In the genomic region with DNA sequence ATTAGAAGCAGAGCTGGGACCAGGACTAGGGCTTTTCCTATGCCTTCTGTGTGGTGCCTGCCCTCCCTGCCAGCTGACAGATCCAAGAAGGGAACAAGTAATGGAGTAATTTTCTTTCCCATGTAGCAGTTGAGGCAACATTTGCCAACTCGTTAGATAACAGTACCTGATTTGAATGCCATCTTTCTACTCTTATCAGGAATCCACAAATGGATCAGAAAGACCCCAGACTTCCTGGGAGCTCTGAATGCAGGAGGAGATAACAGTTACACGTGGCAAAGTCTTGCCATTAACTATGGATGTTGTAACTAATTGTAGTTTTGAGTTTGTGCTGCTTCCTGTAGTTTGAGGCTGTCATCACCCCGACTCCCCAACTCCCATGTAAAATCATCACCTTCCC, we compare ENCODE assay signal across 1 cellular context.
TF ChIP-seq lines count a peak whose summit lies in the region.

No MANE protein-coding gene starts in this region.

TF ChIP-seq in K562, 482 proteins besides CTCF, POLR2A, EP300 and RAD21 (continued from another document and continues in another):
- TF ChIP-seq, protein P1, sequence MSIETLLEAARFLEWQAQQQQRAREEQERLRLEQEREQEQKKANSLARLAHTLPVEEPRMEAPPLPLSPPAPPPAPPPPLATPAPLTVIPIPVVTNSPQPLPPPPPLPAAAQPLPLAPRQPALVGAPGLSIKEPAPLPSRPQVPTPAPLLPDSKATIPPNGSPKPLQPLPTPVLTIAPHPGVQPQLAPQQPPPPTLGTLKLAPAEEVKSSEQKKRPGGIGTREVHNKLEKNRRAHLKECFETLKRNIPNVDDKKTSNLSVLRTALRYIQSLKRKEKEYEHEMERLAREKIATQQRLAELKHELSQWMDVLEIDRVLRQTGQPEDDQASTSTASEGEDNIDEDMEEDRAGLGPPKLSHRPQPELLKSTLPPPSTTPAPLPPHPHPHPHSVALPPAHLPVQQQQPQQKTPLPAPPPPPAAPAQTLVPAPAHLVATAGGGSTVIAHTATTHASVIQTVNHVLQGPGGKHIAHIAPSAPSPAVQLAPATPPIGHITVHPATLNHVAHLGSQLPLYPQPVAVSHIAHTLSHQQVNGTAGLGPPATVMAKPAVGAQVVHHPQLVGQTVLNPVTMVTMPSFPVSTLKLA (conservative IDR thresholded peaks at IDR 0.05), result peak; percentile 31 to 60; a peak in 2 of 4 replicates
- TF ChIP-seq TBL1XR1 (IDR thresholded peaks at IDR 0.05; ENCODE audit: low read length in 2 of 2) (0 out of 4 replicates have a peak, but pooled peaks of 1 of the 2 experiments have one; percentile 39), TOE1 (IDR thresholded peaks at IDR 0.05; ENCODE audit: borderline replicate concordance) (no peak), TOE1 (CRISPR knock-in tag; IDR thresholded peaks at IDR 0.05; ENCODE audit: borderline replicate concordance, low read depth) (no peak), RBM15 (IDR thresholded peaks at IDR 0.05; ENCODE audit: insufficient read depth, low read length) (no peak), FUS (optimal IDR thresholded peaks at IDR 0.05; ENCODE audit: low read depth, low read length) (no peak), TSC22D4 (tag; IDR thresholded peaks at IDR 0.05) (no peak), MYNN (IDR thresholded peaks at IDR 0.05) (no peak), MYNN (CRISPR knock-in tag; IDR thresholded peaks at IDR 0.05) (no peak), ZNF592 (IDR thresholded peaks at IDR 0.05) (peak; percentile 81), RCOR1 (IDR thresholded peaks at IDR 0.05; ENCODE audit: borderline replicate concordance in 1 of 2, low read depth in 2 of 2, low read length in 2 of 2) (0 out of 4 replicates have a peak, but pooled peaks of 1 of the 2 experiments have one; percentile 6), BDP1 (IDR thresholded peaks at IDR 0.05; ENCODE audit: insufficient read depth, insufficient read length) (no peak), RHOXF2B (CRISPR knock-in tag; conservative IDR thresholded peaks at IDR 0.05) (no peak), RBBP5 (IDR thresholded peaks at IDR 0.05; ENCODE audit: borderline replicate concordance, insufficient read depth, low read length, poor library complexity, severe bottlenecking) (no peak), RBFOX2 (IDR thresholded peaks at IDR 0.05; ENCODE audit: low read depth, low read length) (no peak), NFE2L1 (tag; IDR thresholded peaks at IDR 0.05; ENCODE audit: borderline replicate concordance, low read depth) (no peak), DMBX1 (CRISPR knock-in tag; IDR thresholded peaks at IDR 0.05; ENCODE audit: borderline replicate concordance) (peak; percentile 82), TAL1 (IDR thresholded peaks at IDR 0.05) (peak; percentile 75), HNRNPLL (IDR thresholded peaks at IDR 0.05; ENCODE audit: low read depth, low read length, poor library complexity, severe bottlenecking) (no peak), KDM4B (IDR thresholded peaks at IDR 0.05; ENCODE audit: borderline replicate concordance in 2 of 2, low read depth in 1 of 2) (no peak), KDM1A (IDR thresholded peaks at IDR 0.05) (peak in 1 of 2 experiments; percentile 40; a peak in 1 of 4 replicates), RFX1 (IDR thresholded peaks at IDR 0.05) (no peak), CXXC5 (CRISPR knock-in tag; IDR thresholded peaks at IDR 0.05) (peak; percentile 47; the same call in 1 of the 2 replicates), DPF2 (IDR thresholded peaks at IDR 0.05) (peak; percentile 21; the same call in 1 of the 2 replicates), LEF1 (IDR thresholded peaks at IDR 0.05) (no peak), STAT6 (CRISPR knock-in tag; IDR thresholded peaks at IDR 0.05) (no peak), RFX5 (IDR thresholded peaks at IDR 0.05; ENCODE audit: low read depth, low read length) (no peak), RNF2 (IDR thresholded peaks at IDR 0.05) (0 out of 2 replicates have a peak, but pooled peaks have one; percentile 32), GTF3C2 (IDR thresholded peaks at IDR 0.05; ENCODE audit: borderline replicate concordance, extremely low read depth, insufficient read length) (no peak), MTF1 (CRISPR knock-in tag; IDR thresholded peaks at IDR 0.05; ENCODE audit: borderline replicate concordance) (no peak), HNRNPL (IDR thresholded peaks at IDR 0.05; ENCODE audit: low read depth, low read length) (no peak), USF2 (CRISPR knock-in tag; IDR thresholded peaks at IDR 0.05) (no peak), TEAD4 (IDR thresholded peaks at IDR 0.05; ENCODE audit: low read length) (peak; percentile 80), TEAD4 (CRISPR knock-in tag; IDR thresholded peaks at IDR 0.05; ENCODE audit: borderline replicate concordance) (no peak), TEAD2 (tag; IDR thresholded peaks at IDR 0.05) (no peak), LCOR (CRISPR knock-in tag; IDR thresholded peaks at IDR 0.05) (no peak), YBX1 (IDR thresholded peaks at IDR 0.05) (no peak), VEZF1 (CRISPR knock-in tag; IDR thresholded peaks at IDR 0.05) (peak; percentile 18; the same call in 1 of the 2 replicates), CBFA2T3 (IDR thresholded peaks at IDR 0.05) (peak; percentile 84), ILF3 (IDR thresholded peaks at IDR 0.05; ENCODE audit: borderline replicate concordance) (no peak), FOS (IDR thresholded peaks at IDR 0.05; ENCODE audit: extremely low read depth, insufficient read length) (no peak), KLF1 (tag; IDR thresholded peaks at IDR 0.05) (no peak), PHF20 (IDR thresholded peaks at IDR 0.05; ENCODE audit: partially characterized antibody) (no peak), ATF4 (CRISPR knock-in tag; IDR thresholded peaks at IDR 0.05) (no peak), HIVEP1 (CRISPR knock-in tag; IDR thresholded peaks at IDR 0.05) (no peak)
- TF ChIP-seq, protein P2, sequence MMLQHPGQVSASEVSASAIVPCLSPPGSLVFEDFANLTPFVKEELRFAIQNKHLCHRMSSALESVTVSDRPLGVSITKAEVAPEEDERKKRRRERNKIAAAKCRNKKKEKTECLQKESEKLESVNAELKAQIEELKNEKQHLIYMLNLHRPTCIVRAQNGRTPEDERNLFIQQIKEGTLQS (IDR thresholded peaks at IDR 0.05), result no peak; the same call in 1 of the 2 replicates
- TF ChIP-seq, protein P2 (CRISPR knock-in tag; conservative IDR thresholded peaks at IDR 0.05), result no peak
- TF ChIP-seq, protein P3, sequence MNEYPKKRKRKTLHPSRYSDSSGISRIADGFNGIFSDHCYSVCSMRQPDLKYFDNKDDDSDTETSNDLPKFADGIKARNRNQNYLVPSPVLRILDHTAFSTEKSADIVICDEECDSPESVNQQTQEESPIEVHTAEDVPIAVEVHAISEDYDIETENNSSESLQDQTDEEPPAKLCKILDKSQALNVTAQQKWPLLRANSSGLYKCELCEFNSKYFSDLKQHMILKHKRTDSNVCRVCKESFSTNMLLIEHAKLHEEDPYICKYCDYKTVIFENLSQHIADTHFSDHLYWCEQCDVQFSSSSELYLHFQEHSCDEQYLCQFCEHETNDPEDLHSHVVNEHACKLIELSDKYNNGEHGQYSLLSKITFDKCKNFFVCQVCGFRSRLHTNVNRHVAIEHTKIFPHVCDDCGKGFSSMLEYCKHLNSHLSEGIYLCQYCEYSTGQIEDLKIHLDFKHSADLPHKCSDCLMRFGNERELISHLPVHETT (CRISPR knock-in tag; conservative IDR thresholded peaks at IDR 0.05 in 1 of 2, IDR thresholded peaks at IDR 0.05 in 1 of 2), result 0 out of 4 replicates have a peak, but pooled peaks of 1 of the 2 experiments have one; percentile 45
